Comparison of ENCODE assay signal across 28 cellular contexts in genomic region chr1:16886860-16887605, GRCh38. TPM values are rescaled to one million over a fixed set of nuclear protein-coding genes. Genes with fewer than 3 reads are reported as not detected.
"Had no signal": no experiment of that assay in that cellular context is flagged by ENCODE, and none has a peak within 500 bp of the region (broad histone marks: within the 10 kb centered on the region; RNA-seq: fewer than 3 reads in every experiment).

No MANE protein-coding gene starts in this region.

- H3K9me3 ChIP-seq: gastrocnemius medialis, lower lobe of right lung, neutrophil, prostate gland, right atrium auricular region, suprapubic skin, transverse colon, upper lobe of right lung, uterus had no signal

- H3K4me1 ChIP-seq: lower lobe of right lung, parathyroid adenoma, prostate gland, upper lobe of right lung, uterus had no signal

- H3K36me3 ChIP-seq: gastrocnemius medialis, lower lobe of right lung, neutrophil, prostate gland, right atrium auricular region, suprapubic skin, transverse colon, upper lobe of right lung, uterus had no signal

- H3K9ac ChIP-seq: parathyroid adenoma had no signal

- H3K4me3 ChIP-seq: coronary artery, gastrocnemius medialis, lower lobe of right lung, prostate gland, right atrium auricular region, smooth muscle cell, suprapubic skin, transverse colon, upper lobe of right lung, uterus had no signal

- H3K9me3 Mint-ChIP-seq: effector memory CD8-positive, alpha-beta T cell; natural killer cell treated with Interleukin-12 subunit alpha and Interleukin-12 subunit beta and Interleukin-15 and Interleukin-18, amount 100 ng/mL, for 72 hours; neural crest cell; stimulated activated naive CD8-positive, alpha-beta T cell treated with anti-CD3 and anti-CD28 coated beads, Interleukin-15, amount 100 ng/mL, for 72 hours had no signal

- H3K4me3 Mint-ChIP-seq: natural killer cell treated with Interleukin-12 subunit alpha and Interleukin-12 subunit beta and Interleukin-15 and Interleukin-18, amount 100 ng/mL, for 72 hours; neural crest cell had no signal

- H3K4me2 ChIP-seq: smooth muscle cell had no signal

- H2AFZ ChIP-seq: parathyroid adenoma had no signal

- H3K27me3 ChIP-seq: gastrocnemius medialis, right atrium auricular region, suprapubic skin, upper lobe of right lung, uterus had no signal

- H3K27ac ChIP-seq: coronary artery, gastrocnemius medialis, lower lobe of right lung, neutrophil, parathyroid adenoma, prostate gland, right atrium auricular region, suprapubic skin, transverse colon, upper lobe of right lung, uterus had no signal

- H3K36me3 Mint-ChIP-seq: natural killer cell treated with Interleukin-12 subunit alpha and Interleukin-12 subunit beta and Interleukin-15 and Interleukin-18, amount 100 ng/mL, for 72 hours had no signal

- ATAC-seq: effector memory CD8-positive, alpha-beta T cell; gastrocnemius medialis; left ventricle myocardium superior; lower lobe of right lung; natural killer cell treated with Interleukin-12 subunit alpha and Interleukin-12 subunit beta and Interleukin-15 and Interleukin-18, amount 100 ng/mL, for 72 hours; sciatic nerve; stimulated activated naive CD8-positive, alpha-beta T cell treated with anti-CD3 and anti-CD28 coated beads, Interleukin-15, amount 100 ng/mL, for 72 hours; upper lobe of right lung had no signal

- DNase-seq: effector memory CD8-positive, alpha-beta T cell; foreskin fibroblast; gastrocnemius medialis; head of caudate nucleus; left ventricle myocardium superior; lower lobe of right lung; stimulated activated CD4-positive, alpha-beta T cell treated with anti-CD3 and anti-CD28 coated beads, Interleukin-12 subunit alpha, Interleukin-12 subunit beta, amount 100 ng/mL, for 4 hours; stimulated activated CD4-positive, alpha-beta T cell treated with anti-CD3 and anti-CD28 coated beads, Interleukin-1b, Interleukin-23, amount 100 ng/mL, for 48 hours; stimulated activated CD4-positive, alpha-beta T cell treated with anti-CD3 and anti-CD28 coated beads, Interleukin-4, amount 100 ng/mL, for 1 hour; stimulated activated CD8-positive, alpha-beta memory T cell treated with anti-CD3 and anti-CD28 coated beads, Interleukin-4, amount 100 ng/mL, for 48 hours; stimulated activated naive CD4-positive, alpha-beta T cell; stimulated activated naive CD8-positive, alpha-beta T cell treated with anti-CD3 and anti-CD28 coated beads, Interleukin-15, amount 100 ng/mL, for 72 hours; transverse colon; upper lobe of right lung; uterus had no signal

- H3K79me2 ChIP-seq: parathyroid adenoma had no signal

- H3K27ac Mint-ChIP-seq: effector memory CD8-positive, alpha-beta T cell; natural killer cell treated with Interleukin-12 subunit alpha and Interleukin-12 subunit beta and Interleukin-15 and Interleukin-18, amount 100 ng/mL, for 72 hours; stimulated activated naive CD8-positive, alpha-beta T cell treated with anti-CD3 and anti-CD28 coated beads, Interleukin-15, amount 100 ng/mL, for 72 hours had no signal

RNA-seq across cellular contexts. Expression of gene RNU1-2, which starts 8.7 kb away (rescaled TPM):
- total RNA-seq: myocyte, right atrium auricular region had no signal
- polyA plus RNA-seq: esophagus, thymus had no signal
